Comparison of ENCODE assay signal across 1 cellular context in genomic region chr11:68331338-68331947, GRCh38.
A peak's percentile ranks its signal among the peaks of the same experiment; 100 is the strongest.
TF ChIP-seq lines count a peak whose summit lies in the region.

No MANE protein-coding gene starts in this region.

TF ChIP-seq in liver, 16 proteins besides CTCF, POLR2A, EP300 and RAD21 (continued from another document):
- TF ChIP-seq, protein P1, sequence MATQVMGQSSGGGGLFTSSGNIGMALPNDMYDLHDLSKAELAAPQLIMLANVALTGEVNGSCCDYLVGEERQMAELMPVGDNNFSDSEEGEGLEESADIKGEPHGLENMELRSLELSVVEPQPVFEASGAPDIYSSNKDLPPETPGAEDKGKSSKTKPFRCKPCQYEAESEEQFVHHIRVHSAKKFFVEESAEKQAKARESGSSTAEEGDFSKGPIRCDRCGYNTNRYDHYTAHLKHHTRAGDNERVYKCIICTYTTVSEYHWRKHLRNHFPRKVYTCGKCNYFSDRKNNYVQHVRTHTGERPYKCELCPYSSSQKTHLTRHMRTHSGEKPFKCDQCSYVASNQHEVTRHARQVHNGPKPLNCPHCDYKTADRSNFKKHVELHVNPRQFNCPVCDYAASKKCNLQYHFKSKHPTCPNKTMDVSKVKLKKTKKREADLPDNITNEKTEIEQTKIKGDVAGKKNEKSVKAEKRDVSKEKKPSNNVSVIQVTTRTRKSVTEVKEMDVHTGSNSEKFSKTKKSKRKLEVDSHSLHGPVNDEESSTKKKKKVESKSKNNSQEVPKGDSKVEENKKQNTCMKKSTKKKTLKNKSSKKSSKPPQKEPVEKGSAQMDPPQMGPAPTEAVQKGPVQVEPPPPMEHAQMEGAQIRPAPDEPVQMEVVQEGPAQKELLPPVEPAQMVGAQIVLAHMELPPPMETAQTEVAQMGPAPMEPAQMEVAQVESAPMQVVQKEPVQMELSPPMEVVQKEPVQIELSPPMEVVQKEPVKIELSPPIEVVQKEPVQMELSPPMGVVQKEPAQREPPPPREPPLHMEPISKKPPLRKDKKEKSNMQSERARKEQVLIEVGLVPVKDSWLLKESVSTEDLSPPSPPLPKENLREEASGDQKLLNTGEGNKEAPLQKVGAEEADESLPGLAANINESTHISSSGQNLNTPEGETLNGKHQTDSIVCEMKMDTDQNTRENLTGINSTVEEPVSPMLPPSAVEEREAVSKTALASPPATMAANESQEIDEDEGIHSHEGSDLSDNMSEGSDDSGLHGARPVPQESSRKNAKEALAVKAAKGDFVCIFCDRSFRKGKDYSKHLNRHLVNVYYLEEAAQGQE (IDR thresholded peaks at IDR 0.05), result no peak
- TF ChIP-seq JUND (IDR thresholded peaks at IDR 0.05) (peak in 1 of 2 donors; percentile 24), EGR1 (IDR thresholded peaks at IDR 0.05; ENCODE audit: low read depth in 2 of 2) (peak; percentile 45 to 72), GABPA (IDR thresholded peaks at IDR 0.05 in 1 of 2, conservative IDR thresholded peaks at IDR 0.05 in 1 of 2) (peak in 1 of 2 donors; percentile 64)
- TF ChIP-seq, protein P2, sequence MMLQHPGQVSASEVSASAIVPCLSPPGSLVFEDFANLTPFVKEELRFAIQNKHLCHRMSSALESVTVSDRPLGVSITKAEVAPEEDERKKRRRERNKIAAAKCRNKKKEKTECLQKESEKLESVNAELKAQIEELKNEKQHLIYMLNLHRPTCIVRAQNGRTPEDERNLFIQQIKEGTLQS (IDR thresholded peaks at IDR 0.05), result no peak
- TF ChIP-seq, protein P3, sequence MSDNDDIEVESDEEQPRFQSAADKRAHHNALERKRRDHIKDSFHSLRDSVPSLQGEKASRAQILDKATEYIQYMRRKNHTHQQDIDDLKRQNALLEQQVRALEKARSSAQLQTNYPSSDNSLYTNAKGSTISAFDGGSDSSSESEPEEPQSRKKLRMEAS (IDR thresholded peaks at IDR 0.05), result peak; percentile 75
TF ChIP-seq in liver: peak in this region for 9.
